ENCODE assay signal across 17 cellular contexts in the genomic region with DNA sequence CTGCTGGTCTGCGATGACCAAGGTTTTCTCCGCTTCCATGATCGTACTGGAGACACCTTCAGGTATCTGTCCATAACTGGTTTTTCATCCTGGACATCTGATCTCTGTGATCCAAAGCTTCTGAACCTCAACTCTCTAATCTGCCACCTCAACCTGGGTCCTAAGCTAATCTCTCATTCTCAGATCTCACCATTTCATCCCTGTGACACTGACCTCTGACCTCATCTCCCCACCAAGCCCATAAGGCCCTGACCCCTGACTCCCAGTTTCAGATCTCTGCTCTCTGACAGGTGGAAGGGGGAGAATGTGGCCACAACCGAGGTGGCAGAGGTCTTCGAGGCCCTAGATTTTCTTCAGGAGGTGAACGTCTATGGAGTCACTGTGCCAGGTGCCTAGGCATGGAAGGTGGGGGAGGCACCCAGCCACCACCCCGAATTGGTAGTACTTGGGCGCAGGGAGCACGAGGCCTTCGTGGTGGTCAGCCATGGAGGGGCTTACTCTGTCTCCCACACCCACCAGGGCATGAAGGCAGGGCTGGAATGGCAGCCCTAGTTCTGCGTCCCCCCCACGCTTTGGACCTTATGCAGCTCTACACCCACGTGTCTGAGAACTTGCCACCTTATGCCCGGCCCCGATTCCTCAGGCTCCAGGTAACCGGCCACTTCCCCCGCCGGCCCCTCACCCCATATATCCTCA. TPM values are rescaled to one million over a fixed set of nuclear protein-coding genes. Genes with fewer than 3 reads are reported as not detected.
DNase-seq lines count a peak whose midpoint lies in the region; ATAC-seq, FAIRE-seq and TF ChIP-seq lines count a peak whose summit lies in the region.
"Had no signal": no experiment of that assay in that cellular context is flagged by ENCODE, and none has a peak within 500 bp of the region (broad histone marks: within the 10 kb centered on the region; RNA-seq: fewer than 3 reads in every experiment).

No MANE protein-coding gene starts in this region.

- TF ChIP-seq POLR2A in GM12878 (IDR thresholded peaks at IDR 0.05; ENCODE audit: low read depth, low read length) = no peak
- TF ChIP-seq POLR2A in HepG2 (IDR thresholded peaks at IDR 0.05; ENCODE audit: insufficient read depth in 1 of 2, low read depth in 2 of 2, low read length in 2 of 2) = no peak

- TF ChIP-seq EP300 in GM12878 (IDR thresholded peaks at IDR 0.05; ENCODE audit: borderline replicate concordance in 1 of 2, control insufficient read depth in 1 of 2, low read depth in 2 of 2, low read length in 2 of 2) (no peak), HepG2 (IDR thresholded peaks at IDR 0.05; ENCODE audit: low read depth in 2 of 2, low read length in 2 of 2) (no peak), HepG2 (CRISPR knock-in tag; IDR thresholded peaks at IDR 0.05; ENCODE audit: borderline replicate concordance) (no peak)

- TF ChIP-seq RAD21 in GM12878 (IDR thresholded peaks at IDR 0.05; ENCODE audit: insufficient read depth, low read depth, low read length) (no peak), HepG2 (CRISPR knock-in tag; IDR thresholded peaks at IDR 0.05) (no peak)

- peak overlapping the region in 9 of 11 experiments; percentile 94 to 100 (median 99); a peak in 15 of 22 replicates for H3K4me2 ChIP-seq in BLaER1 treated with 17β-estradiol and CSF1 and Interleukin-3, amounts not matched to agents 10 nM and 100 nM
- no peak overlapping the region for H3K4me2 ChIP-seq in GM12878 (ENCODE audit: control insufficient read depth, insufficient read depth)
- no peak overlapping the region for H3K4me2 ChIP-seq in HepG2 (ENCODE audit: low read depth, low read length)
- H3K4me2 ChIP-seq in parathyroid adenoma (ENCODE audit: low read length) = no peak overlapping the region

- H3K9ac ChIP-seq in BLaER1 treated with 17β-estradiol and CSF1 and Interleukin-3, amounts not matched to agents 10 nM and 100 nM = peak overlapping the region in 7 of 11 experiments; percentile 22 to 95 (median 84); a peak in 12 of 22 replicates
- H3K9ac ChIP-seq in GM12878 (ENCODE audit: control insufficient read depth, insufficient read depth, low read length) (no peak overlapping the region), HepG2 (ENCODE audit: insufficient read depth, low read depth, low read length) (no peak overlapping the region), parathyroid adenoma (no peak overlapping the region)

- RAD21 ChIA-PET in GM12878 (lab: Charles Lee; ENCODE audit: unreplicated experiment) = no interaction called here

- H3K27ac ChIP-seq in BLaER1 treated with 17β-estradiol and CSF1 and Interleukin-3, amounts not matched to agents 10 nM and 100 nM = peak overlapping the region in 4 of 11 experiments; percentile 24 to 99 (median 93); a peak in 3 of 22 replicates
- H3K27ac ChIP-seq in GM12878 (ENCODE audit: control insufficient read depth, insufficient read depth) (no peak overlapping the region), HepG2 (ENCODE audit: extremely low read length, insufficient read depth, low read length) (no peak overlapping the region), parathyroid adenoma (peak overlapping the region; percentile 82)
- H3K27ac ChIP-seq: C4-2B had no signal

- peaks cover 5 to 46% (median 33%) of the 10 kb centered on the region in 11 experiments; a peak in 21 of 22 replicates for H3K36me3 ChIP-seq in BLaER1 treated with 17β-estradiol and CSF1 and Interleukin-3, amounts not matched to agents 10 nM and 100 nM
- H3K36me3 ChIP-seq in GM12878 (ENCODE audit: control insufficient read depth in 2 of 2, insufficient read depth in 2 of 2, low read length in 1 of 2) (no peaks in the 10 kb centered on the region; a peak in 1 of 4 replicates), HepG2 (replicated peaks in 1 of 2; ENCODE audit: control insufficient read depth in 1 of 2, insufficient read depth in 2 of 2, low read length in 2 of 2) (no peaks in the 10 kb centered on the region), parathyroid adenoma (ENCODE audit: control insufficient read depth, insufficient read depth, low read length) (no peaks in the 10 kb centered on the region)

- intact Hi-C loops in GM12878 (cut with micrococcal nuclease; ENCODE audit: unreplicated experiment) (no loop called here), HepG2 (cut with micrococcal nuclease; ENCODE audit: unreplicated experiment) (no loop called here)

- H2AFZ ChIP-seq in GM12878 (ENCODE audit: control insufficient read depth, low read depth, low read length) = no peak overlapping the region
- no peak overlapping the region for H2AFZ ChIP-seq in HepG2 (ENCODE audit: low read length)
- H2AFZ ChIP-seq in parathyroid adenoma = no peak overlapping the region

- ATAC-seq in GM12878 (no peak), HepG2 (no peak)

- peaks cover 0 to 33% (median 7%) of the 10 kb centered on the region in 11 experiments; a peak in 9 of 22 replicates for H4K20me1 ChIP-seq in BLaER1 treated with 17β-estradiol and CSF1 and Interleukin-3, amounts not matched to agents 10 nM and 100 nM
- H4K20me1 ChIP-seq in GM12878 (ENCODE audit: control insufficient read depth, insufficient read depth) (no peaks in the 10 kb centered on the region), HepG2 (ENCODE audit: insufficient read depth, low read length) (no peaks in the 10 kb centered on the region)

- H3K4me1 ChIP-seq in BLaER1 treated with 17β-estradiol and CSF1 and Interleukin-3, amounts not matched to agents 10 nM and 100 nM = peaks cover 54 to 84% (median 68%) of the 10 kb centered on the region in 10 experiments
- peaks cover 9% of the 10 kb centered on the region for H3K4me1 ChIP-seq in GM12878 (ENCODE audit: control insufficient read depth, insufficient read depth, low read length)
- peaks cover 69% of the 10 kb centered on the region for H3K4me1 ChIP-seq in HepG2 (ENCODE audit: insufficient read depth, low read length)
- peaks cover 39% of the 10 kb centered on the region for H3K4me1 ChIP-seq in parathyroid adenoma

- no peaks in the 10 kb centered on the region for H3K9me3 ChIP-seq in BLaER1 treated with 17β-estradiol and CSF1 and Interleukin-3, amounts not matched to agents 10 nM and 100 nM (replicated peaks in 1 of 11)
- no peaks in the 10 kb centered on the region for H3K9me3 ChIP-seq in GM12878 (replicated peaks; ENCODE audit: control insufficient read depth, insufficient read depth, low read length)
- no peaks in the 10 kb centered on the region for H3K9me3 ChIP-seq in HepG2 (ENCODE audit: low read length)
- no peaks in the 10 kb centered on the region for H3K9me3 ChIP-seq in parathyroid adenoma (ENCODE audit: control insufficient read depth, low read length)

- FAIRE-seq in GM12878 (lab: Jason Lieb, UNC) = no peak
- no peak for FAIRE-seq in HepG2 (lab: Jason Lieb, UNC)
- FAIRE-seq: GM18507 had no signal

- CTCF ChIA-PET in GM12878 (lab: Yijun Ruan, JAX) (no interaction called here), HepG2 (lab: Yijun Ruan, JAX; ENCODE audit: low intra/inter-chr PET ratio, low total read pairs) (no interaction called here)

- TF ChIP-seq CTCF in GM12878 (IDR thresholded peaks at IDR 0.05 in 2 of 3, conservative IDR thresholded peaks at IDR 0.05 in 1 of 3; ENCODE audit: control insufficient read depth in 2 of 3, extremely low read depth in 1 of 3, insufficient read depth in 1 of 3, low read depth in 3 of 3, low read length in 3 of 3) (no peak), HepG2 (CRISPR knock-in tag; IDR thresholded peaks at IDR 0.05) (no peak), parathyroid adenoma (IDR thresholded peaks at IDR 0.05) (no peak)

- in situ Hi-C loops in GM12878 (cut with MboI) (no loop called here), HepG2 (cut with HindIII; ENCODE audit: extremely low pct_ligation_motif_present, low pct_unique_long_range_greater_than_20kb) (loop anchor here (10.0 kb wide), 1 partner anchor 264 kb away; no protein-coding TSS in a partner anchor)

- H3K27me3 ChIP-seq in BLaER1 treated with 17β-estradiol and CSF1 and Interleukin-3, amounts not matched to agents 10 nM and 100 nM = no peaks in the 10 kb centered on the region
- H3K27me3 ChIP-seq in GM12878 (replicated peaks in 1 of 2; ENCODE audit: control insufficient read depth in 2 of 2, insufficient read depth in 2 of 2, low read length in 1 of 2) (no peaks in the 10 kb centered on the region), HepG2 (ENCODE audit: control insufficient read depth in 1 of 2, insufficient read depth in 2 of 2, low read length in 2 of 2) (no peaks in the 10 kb centered on the region), parathyroid adenoma (ENCODE audit: control insufficient read depth, insufficient read depth, low read length) (no peaks in the 10 kb centered on the region)

- SMC1A ChIA-PET in GM12878 (lab: Charles Lee; ENCODE audit: uncharacterized antibody, unreplicated experiment) = no interaction called here

- 81% methylated on average over 18 of the region's 18 CpGs for WGBS in GM12878 (ENCODE audit: insufficient coverage, insufficient replicate concordance, low lambda C conversion rate, missing lambda C conversion rate)
- WGBS in HepG2 (ENCODE audit: low lambda C conversion rate) = 61% methylated on average over 12 of the region's 18 CpGs

- no peak overlapping the region for H3K4me3 ChIP-seq in BLaER1 treated with 17β-estradiol and CSF1 and Interleukin-3, amounts not matched to agents 10 nM and 100 nM
- no peak overlapping the region for H3K4me3 ChIP-seq in GM12878
- H3K4me3 ChIP-seq in HepG2 (replicated peaks in 1 of 3; ENCODE audit: insufficient read depth in 1 of 3, low read depth in 2 of 3, low read length in 3 of 3) = no peak overlapping the region
- H3K4me3 ChIP-seq in parathyroid adenoma (ENCODE audit: low read depth, low read length) = no peak overlapping the region

- POLR2A ChIA-PET in GM12878 (lab: Charles Lee) = no interaction called here
- POLR2A ChIA-PET in HepG2 (lab: Yijun Ruan, JAX) = interaction anchor here (1.0 kb wide), 1 partner anchor 52 kb away, joined by 3 read pairs; the partner anchor contains the start of gene INTS3

- no peak for DNase-seq in GM12878 (ENCODE audit: low read depth, low spot score)
- no peak for DNase-seq in HepG2 (ENCODE audit: low spot score)
- no peak for DNase-seq in GM19238 (ENCODE audit: insufficient read length, low spot score)
- DNase-seq in NCI-H1092 (lab: John Stamatoyannopoulos, UW) = no peak
- DNase-seq in GOT3 (lab: John Stamatoyannopoulos, UW) = no peak
- DNase-seq in activated effector memory CD4-positive, alpha-beta T cell treated with anti-CD3 and anti-CD28 coated beads, Interleukin-2, amount 50 U/mL, for 16 hours = no peak
- DNase-seq: 8988T; DMS53; NCI-H146; NCI-H345; NCI-H69; NK-92 treated with Interleukin-12 subunit alpha and Interleukin-12 subunit beta, amount 100 ng/mL, for 24 hours; OCI-M1 had no signal

- H3K79me2 ChIP-seq in GM12878 (ENCODE audit: control insufficient read depth, insufficient read depth, low read length) (no peaks in the 10 kb centered on the region), HepG2 (ENCODE audit: insufficient read depth, low read length) (no peaks in the 10 kb centered on the region), parathyroid adenoma (no peaks in the 10 kb centered on the region)

- no TSS peak for BruUV-seq in GM12878 (replicated peaks; lab: Mats Ljungman, UMichigan)
- BruUV-seq in HepG2 (replicated peaks; lab: Mats Ljungman, UMichigan) = no TSS peak

RNA-seq across cellular contexts. Expression of gene SLC27A3, which starts 3.8 kb away (rescaled TPM):
- 4.3 and 4.5 TPM in 2 replicates for total RNA-seq in GM12878 (2013; cell fraction: nucleolus; rRNA removed)
- 9.4 and 12.4 TPM in 2 replicates for total RNA-seq in GM12878 (2014; rRNA removed)
- total RNA-seq in GM12878 (2014; rRNA removed; fragmentation: Illumina TruSeq; extraction: Trizol) = 8.8 and 9.3 TPM in 2 replicates
- 11.4 and 11.9 TPM in 2 replicates for total RNA-seq in GM12878 (2021)
- polyA plus RNA-seq in GM12878 (2011; ENCODE audit: low read depth) = 3.9 TPM
- polyA plus RNA-seq in GM12878 (2011; rRNA removed) = 2.5 and 4.6 TPM in 2 replicates
- 5.6 and 5.9 TPM in 2 replicates for polyA plus RNA-seq in GM12878 (2011; cell fraction: cytosol; rRNA removed)
- polyA plus RNA-seq in GM12878 (2011; cell fraction: nucleus; rRNA removed) = 53.6 and 57.2 TPM in 2 replicates
- 8.0 and 10.8 TPM in 2 replicates for polyA plus RNA-seq in GM12878 (2012)
- polyA plus RNA-seq in GM12878 (2014; fragmentation: Illumina TruSeq; extraction: Trizol) = 8.2 and 10.8 TPM in 2 replicates
- 1 to 10 TPM; 2.6 to 5.1 TPM for polyA plus RNA-seq in GM12878 (2014; fragmentation: Nextera tagmentation; extraction: Ambion mirVana)
- polyA plus RNA-seq in GM12878 (2014; rRNA removed) = 15.4 and 18.1 TPM in 2 replicates
- polyA plus RNA-seq in GM12878 (2016; fragmentation: Nextera tagmentation; extraction: Ambion mirVana) = 1 to 10 TPM; 7.2 to 7.8 TPM
- 2.2 TPM in 2 replicates for polyA minus RNA-seq in GM12878 (2011; rRNA and poly(A)+ RNA removed)
- polyA minus RNA-seq in GM12878 (2011; cell fraction: cytosol; rRNA and poly(A)+ RNA removed) = 1.3 and 1.6 TPM in 2 replicates
- 3.6 and 7.3 TPM in 2 replicates for polyA minus RNA-seq in GM12878 (2011; cell fraction: nucleus; rRNA and poly(A)+ RNA removed)
- total RNA-seq in HepG2 (2016; rRNA removed; fragmentation: Illumina TruSeq; extraction: Trizol) = 1.3 and 4.3 TPM in 2 replicates
- 0.88 and 1.3 TPM in 2 replicates for total RNA-seq in HepG2 (2016; cell fraction: cytosol; rRNA removed; fragmentation: Illumina TruSeq; extraction: Trizol; ENCODE audit: low read depth)
- 1.2 and 3.2 TPM in 2 replicates for total RNA-seq in HepG2 (2016; cell fraction: insoluble cytoplasmic fraction; rRNA removed; fragmentation: Illumina TruSeq; extraction: Trizol)
- total RNA-seq in HepG2 (2016; cell fraction: membrane; rRNA removed; fragmentation: Illumina TruSeq; extraction: Trizol) = 0.86 and 1.1 TPM in 2 replicates
- 3.7 and 6.2 TPM in 2 replicates for total RNA-seq in HepG2 (2016; cell fraction: nucleus; rRNA removed; fragmentation: Illumina TruSeq; extraction: Trizol)
- polyA plus RNA-seq in HepG2 (2011; rRNA removed) = 5.2 and 10.3 TPM in 2 replicates
- 4.1 and 5.0 TPM in 2 replicates for polyA plus RNA-seq in HepG2 (2011; cell fraction: cytosol; rRNA removed)
- polyA plus RNA-seq in HepG2 (2011; cell fraction: nucleus; rRNA removed) = 17.3 and 21.3 TPM in 2 replicates
- 4.4 and 4.5 TPM in 2 replicates for polyA plus RNA-seq in HepG2 (2012)
- 1.1 and 1.5 TPM in 2 replicates for polyA plus RNA-seq in HepG2 (2016; cell fraction: cytosol; fragmentation: Illumina TruSeq; extraction: Trizol; ENCODE audit: low read depth)
- 1.5 and 2.9 TPM in 2 replicates for polyA plus RNA-seq in HepG2 (2016; cell fraction: insoluble cytoplasmic fraction; fragmentation: Illumina TruSeq; extraction: Trizol; ENCODE audit: low read depth)
- 1.1 and 1.2 TPM in 2 replicates for polyA plus RNA-seq in HepG2 (2016; cell fraction: membrane; fragmentation: Illumina TruSeq; extraction: Trizol; ENCODE audit: low read depth)
- polyA plus RNA-seq in HepG2 (2016; cell fraction: nucleus; fragmentation: Illumina TruSeq; extraction: Trizol; ENCODE audit: insufficient read depth, low read depth) = 17.9 and 19.1 TPM in 2 replicates
- polyA minus RNA-seq in HepG2 (2011; rRNA and poly(A)+ RNA removed; ENCODE audit: low replicate concordance) = 8.8 and 82.9 TPM in 2 replicates
- polyA minus RNA-seq in HepG2 (2011; cell fraction: cytosol; rRNA and poly(A)+ RNA removed) = 3.7 and 4.7 TPM in 2 replicates
- polyA minus RNA-seq in HepG2 (2011; cell fraction: nucleus; rRNA and poly(A)+ RNA removed) = 3.1 TPM in 2 replicates

RNA-seq across cellular contexts. Expression of gene INTS3, which starts 51.1 kb away (rescaled TPM):
- 258 and 277 TPM in 2 replicates for total RNA-seq in GM12878 (2013; cell fraction: nucleolus; rRNA removed)
- total RNA-seq in GM12878 (2014; rRNA removed) = 32.7 and 36.1 TPM in 2 replicates
- total RNA-seq in GM12878 (2014; rRNA removed; fragmentation: Illumina TruSeq; extraction: Trizol) = 25.0 and 25.2 TPM in 2 replicates
- 44.0 and 48.3 TPM in 2 replicates for total RNA-seq in GM12878 (2021)
- polyA plus RNA-seq in GM12878 (2011; ENCODE audit: low read depth) = 30.4 TPM
- polyA plus RNA-seq in GM12878 (2011; rRNA removed) = 78.6 and 87.4 TPM in 2 replicates
- polyA plus RNA-seq in GM12878 (2011; cell fraction: cytosol; rRNA removed) = 67.3 and 91.7 TPM in 2 replicates
- 426 and 653 TPM in 2 replicates for polyA plus RNA-seq in GM12878 (2011; cell fraction: nucleus; rRNA removed)
- 37.9 and 51.2 TPM in 2 replicates for polyA plus RNA-seq in GM12878 (2012)
- polyA plus RNA-seq in GM12878 (2014; fragmentation: Illumina TruSeq; extraction: Trizol) = 36.3 and 37.1 TPM in 2 replicates
- 10 to 100 TPM; 12.6 to 14.0 TPM for polyA plus RNA-seq in GM12878 (2014; fragmentation: Nextera tagmentation; extraction: Ambion mirVana)
- 31.3 and 32.3 TPM in 2 replicates for polyA plus RNA-seq in GM12878 (2014; rRNA removed)
- polyA plus RNA-seq in GM12878 (2016; fragmentation: Nextera tagmentation; extraction: Ambion mirVana) = 10 to 100 TPM; 28.2 to 30.4 TPM
- polyA minus RNA-seq in GM12878 (2011; rRNA and poly(A)+ RNA removed) = 74.4 and 79.5 TPM in 2 replicates
- polyA minus RNA-seq in GM12878 (2011; cell fraction: cytosol; rRNA and poly(A)+ RNA removed) = 19.5 and 25.3 TPM in 2 replicates
- 94.9 and 97.4 TPM in 2 replicates for polyA minus RNA-seq in GM12878 (2011; cell fraction: nucleus; rRNA and poly(A)+ RNA removed)
- 14.7 and 17.2 TPM in 2 replicates for total RNA-seq in HepG2 (2016; rRNA removed; fragmentation: Illumina TruSeq; extraction: Trizol)
- 6.7 TPM in 2 replicates for total RNA-seq in HepG2 (2016; cell fraction: cytosol; rRNA removed; fragmentation: Illumina TruSeq; extraction: Trizol; ENCODE audit: low read depth)
- 12.6 and 16.4 TPM in 2 replicates for total RNA-seq in HepG2 (2016; cell fraction: insoluble cytoplasmic fraction; rRNA removed; fragmentation: Illumina TruSeq; extraction: Trizol)
- total RNA-seq in HepG2 (2016; cell fraction: membrane; rRNA removed; fragmentation: Illumina TruSeq; extraction: Trizol) = 7.1 and 7.2 TPM in 2 replicates
- 23.2 and 23.6 TPM in 2 replicates for total RNA-seq in HepG2 (2016; cell fraction: nucleus; rRNA removed; fragmentation: Illumina TruSeq; extraction: Trizol)
- polyA plus RNA-seq in HepG2 (2011; rRNA removed) = 27.2 and 28.2 TPM in 2 replicates
- polyA plus RNA-seq in HepG2 (2011; cell fraction: cytosol; rRNA removed) = 8.2 TPM in 2 replicates
- polyA plus RNA-seq in HepG2 (2011; cell fraction: nucleus; rRNA removed) = 142 and 147 TPM in 2 replicates
- 16.7 and 18.0 TPM in 2 replicates for polyA plus RNA-seq in HepG2 (2012)
- polyA plus RNA-seq in HepG2 (2016; cell fraction: cytosol; fragmentation: Illumina TruSeq; extraction: Trizol; ENCODE audit: low read depth) = 1.3 and 1.4 TPM in 2 replicates
- 12.9 and 15.4 TPM in 2 replicates for polyA plus RNA-seq in HepG2 (2016; cell fraction: insoluble cytoplasmic fraction; fragmentation: Illumina TruSeq; extraction: Trizol; ENCODE audit: low read depth)
- 2.8 and 3.9 TPM in 2 replicates for polyA plus RNA-seq in HepG2 (2016; cell fraction: membrane; fragmentation: Illumina TruSeq; extraction: Trizol; ENCODE audit: low read depth)
- polyA plus RNA-seq in HepG2 (2016; cell fraction: nucleus; fragmentation: Illumina TruSeq; extraction: Trizol; ENCODE audit: insufficient read depth, low read depth) = 58.6 and 63.7 TPM in 2 replicates
- polyA minus RNA-seq in HepG2 (2011; rRNA and poly(A)+ RNA removed; ENCODE audit: low replicate concordance) = 33.3 and 85.9 TPM in 2 replicates
- 9.0 and 10.7 TPM in 2 replicates for polyA minus RNA-seq in HepG2 (2011; cell fraction: cytosol; rRNA and poly(A)+ RNA removed)
- polyA minus RNA-seq in HepG2 (2011; cell fraction: nucleus; rRNA and poly(A)+ RNA removed) = 39.5 and 49.7 TPM in 2 replicates

Comparison
In these comparisons a context has a peak if more than half of its experiments do, and no peak if none do; other contexts are left out.
1. H3K4me2 ChIP-seq: peak in BLaER1 treated with 17β-estradiol and CSF1 and Interleukin-3, amounts not matched to agents 10 nM and 100 nM (9 of 11); none in GM12878 (single experiment), HepG2 (single experiment) and parathyroid adenoma (single experiment).
2. H3K9ac ChIP-seq: peak in BLaER1 treated with 17β-estradiol and CSF1 and Interleukin-3, amounts not matched to agents 10 nM and 100 nM (7 of 11); none in GM12878 (single experiment), HepG2 (single experiment) and parathyroid adenoma (single experiment).